ENCODE assay signal across 8 cellular contexts in genomic region chr10:103367782-103368518, GRCh38. TPM values are rescaled to one million over a fixed set of nuclear protein-coding genes. Genes with fewer than 3 reads are reported as not detected.
DNase-seq lines count a peak whose midpoint lies in the region; ATAC-seq and TF ChIP-seq lines count a peak whose summit lies in the region.

TSS of gene TAF5 (plus strand) at chr10:103367976. CDS start at chr10:103367990, 14 bp downstream.

- no peaks in the 10 kb centered on the region for H3K27me3 ChIP-seq in OCI-LY3 (ENCODE audit: low read depth, low read length)

- no peaks in the 10 kb centered on the region for H3K4me1 Mint-ChIP-seq in endothelial cell (ENCODE audit: unreplicated experiment)
- H3K4me1 Mint-ChIP-seq in mesothelial cell of epicardium = peaks cover 5% of the 10 kb centered on the region

- peaks cover 32% of the 10 kb centered on the region for H3K79me2 ChIP-seq in OCI-LY3 (ENCODE audit: low read length)

- peaks cover 5% of the 10 kb centered on the region for H3K36me3 Mint-ChIP-seq in endothelial cell (ENCODE audit: low read depth, unreplicated experiment)
- H3K36me3 Mint-ChIP-seq in mesothelial cell of epicardium = no peaks in the 10 kb centered on the region

- H3K9ac ChIP-seq in OCI-LY3 (ENCODE audit: low read length) = peak within 1 kb of the TSS; percentile 79

- peak; percentile 91 for DNase-seq in DMS 273 treated with DMSO at 0.1 percent for 48 hours (lab: John Stamatoyannopoulos, UW)
- peak; percentile 72 for DNase-seq in HuH-7.5 (ENCODE audit: low spot score)
- DNase-seq in activated CD8-positive, alpha-beta memory T cell treated with anti-CD3 and anti-CD28 coated beads, Interleukin-2, amount 50 U/mL, for 48 hours = peak; percentile 90
- peak; percentile 84 for DNase-seq in endothelial cell (ENCODE audit: low spot score)
- peak; percentile 81 to 84 for DNase-seq in mesothelial cell of epicardium (ENCODE audit: low spot score in 2 of 2, unreplicated experiment in 2 of 2)
- peak; percentile 78 to 83 for DNase-seq in stimulated activated CD8-positive, alpha-beta memory T cell treated with anti-CD3 and anti-CD28 coated beads, Interleukin-15, amount 100 ng/mL, for 4 hours (ENCODE audit: low read depth in 2 of 2)

- H4K20me1 ChIP-seq in OCI-LY3 (ENCODE audit: insufficient read depth, low read length) = no peaks in the 10 kb centered on the region

- H3K36me3 ChIP-seq in OCI-LY3 (replicated peaks; ENCODE audit: low read depth, low read length) = no peaks in the 10 kb centered on the region

- H3K27me3 Mint-ChIP-seq in endothelial cell (ENCODE audit: unreplicated experiment) (peaks cover 3% of the 10 kb centered on the region), mesothelial cell of epicardium (ENCODE audit: low read depth) (no peaks in the 10 kb centered on the region)

- peaks cover 2% of the 10 kb centered on the region for H3K4me1 ChIP-seq in OCI-LY3 (ENCODE audit: low read length)

- TF ChIP-seq CTCF in OCI-LY3 (IDR thresholded peaks at IDR 0.05; ENCODE audit: low read depth, low read length) (no peak), endothelial cell (IDR thresholded peaks at IDR 0.05; ENCODE audit: unreplicated experiment) (no peak), mesothelial cell of epicardium (IDR thresholded peaks at IDR 0.05; ENCODE audit: unreplicated experiment) (peak; percentile 6)

- peak within 1 kb of the TSS; percentile 67 for H3K27ac ChIP-seq in OCI-LY3 (ENCODE audit: low read length)

- peak within 1 kb of the TSS; percentile 90 for H3K27ac Mint-ChIP-seq in endothelial cell (ENCODE audit: unreplicated experiment)
- H3K27ac Mint-ChIP-seq in mesothelial cell of epicardium = peak within 1 kb of the TSS; percentile 95

- no peaks in the 10 kb centered on the region for H3K9me3 Mint-ChIP-seq in endothelial cell (ENCODE audit: unreplicated experiment)
- peaks cover 6% of the 10 kb centered on the region for H3K9me3 Mint-ChIP-seq in mesothelial cell of epicardium

- peak within 1 kb of the TSS; percentile 86 for H3K4me3 ChIP-seq in OCI-LY3 (ENCODE audit: low read length)

- ATAC-seq in GM21528 (IDR thresholded peaks at IDR 0.05; ENCODE audit: low FRiP score, unreplicated experiment) = peak; percentile 66

- peak within 1 kb of the TSS; percentile 76 for H3K4me2 ChIP-seq in OCI-LY3 (ENCODE audit: low read length)

- H3K4me3 Mint-ChIP-seq in endothelial cell (ENCODE audit: unreplicated experiment) = peak within 1 kb of the TSS; percentile 90
- peak within 1 kb of the TSS; percentile 92 for H3K4me3 Mint-ChIP-seq in mesothelial cell of epicardium

- H2AFZ ChIP-seq in OCI-LY3 (ENCODE audit: low read depth, low read length) = peak within 1 kb of the TSS; percentile 79

- no peaks in the 10 kb centered on the region for H3K9me3 ChIP-seq in OCI-LY3 (ENCODE audit: insufficient read depth, low read length)

RNA-seq across cellular contexts. Expression of gene TAF5, which starts in this region (rescaled TPM):
- total RNA-seq in endothelial cell (ENCODE audit: unreplicated experiment) (5.7 TPM), mesothelial cell of epicardium (4.7 to 5.2 TPM (median 4.9 TPM) in 3 replicates)

Comparison
In these comparisons a context has a peak if more than half of its experiments do, and no peak if none do; other contexts are left out.
1. Peak in every context shown above with its lines: DNase-seq, ATAC-seq, H3K4me3 ChIP-seq and H3K27ac ChIP-seq.